ENCODE assay signal across 6 cellular contexts in the genomic region with DNA sequence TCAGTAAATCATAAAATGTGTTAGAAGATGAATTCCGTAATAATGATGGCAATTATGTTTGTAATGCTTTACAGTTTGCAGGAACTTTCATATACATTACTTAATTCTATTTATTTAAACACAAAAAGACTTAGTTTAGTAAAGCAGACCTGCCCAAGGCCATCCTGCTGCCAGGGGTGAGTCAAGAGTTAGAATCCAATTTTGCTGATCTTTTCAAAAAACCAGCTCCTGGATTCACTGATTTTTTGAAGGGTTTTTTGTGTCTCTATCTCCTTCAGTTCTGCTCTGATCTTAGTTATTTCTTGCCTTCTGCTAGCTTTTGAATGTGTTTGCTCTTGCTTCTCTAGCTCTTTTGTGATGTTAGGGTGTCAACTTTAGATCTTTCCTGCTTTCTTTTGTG. TPM values are rescaled to one million over a fixed set of nuclear protein-coding genes. Genes with fewer than 3 reads are reported as not detected.
DNase-seq lines count a peak whose midpoint lies in the region; ATAC-seq, FAIRE-seq and TF ChIP-seq lines count a peak whose summit lies in the region.
"Not testable (repeated sequence)": the region's sequence is repeated elsewhere in the genome, so short reads cannot be mapped to it uniquely, and the experiment has no call there.

No MANE protein-coding gene starts in this region.

- not testable (repeated sequence) for H3K9ac ChIP-seq in H9 (ENCODE audit: extremely low read depth, insufficient read length, low read length); K562 (ENCODE audit: insufficient read depth in 1 of 2, low read depth in 2 of 2, low read length in 2 of 2); HepG2 (ENCODE audit: insufficient read depth, low read depth, low read length)

- peak overlapping the region in 2 of 3 experiments; percentile 15 to 37; a peak in 2 of 7 replicates for H3K27ac Mint-ChIP-seq in H9
- peak overlapping the region; percentile 23 for H3K27ac Mint-ChIP-seq in activated T-cell treated with anti-CD3 and anti-CD28 coated beads, Interleukin-2, amount 50 U/mL, for 24 hours
- peak overlapping the region in 1 of 2 donors; percentile 46 for H3K27ac Mint-ChIP-seq in natural killer cell treated with Interleukin-12 subunit alpha and Interleukin-12 subunit beta and Interleukin-15 and Interleukin-18, amount 100 ng/mL, for 72 hours
- peak overlapping the region; percentile 6 for H3K27ac Mint-ChIP-seq in stimulated activated effector memory CD8-positive, alpha-beta T cell treated with anti-CD3 and anti-CD28 coated beads, Interleukin-12 subunit alpha, Interleukin-12 subunit beta, amount 100 ng/mL, for 72 hours

- TF ChIP-seq RAD21 in K562 (CRISPR knock-in tag; conservative IDR thresholded peaks at IDR 0.05 in 1 of 2, IDR thresholded peaks at IDR 0.05 in 1 of 2); HepG2 (CRISPR knock-in tag; IDR thresholded peaks at IDR 0.05): not testable (repeated sequence)

- not testable (repeated sequence) for H4K20me1 ChIP-seq in H9 (ENCODE audit: control insufficient read depth, insufficient read depth, insufficient read length); K562 (replicated peaks; ENCODE audit: control insufficient read depth, insufficient read depth, low read length); HepG2 (ENCODE audit: insufficient read depth, low read length)

- H3K9me1 ChIP-seq in K562 (ENCODE audit: control insufficient read depth, insufficient read depth, low read length): not testable (repeated sequence)

- H3T11ph ChIP-seq in H9 (ENCODE audit: low read length): not testable (repeated sequence)

- not testable (repeated sequence) for H3K4ac ChIP-seq in H9 (ENCODE audit: low read depth, low read length)

- H4K8ac ChIP-seq in H9 (replicated peaks; ENCODE audit: insufficient read length, low read depth, low read length): not testable (repeated sequence)

- not testable (repeated sequence) for H3K4me2 ChIP-seq in H9 (ENCODE audit: insufficient read depth, insufficient read length, low read length); K562 (ENCODE audit: insufficient read depth, low read length); HepG2 (ENCODE audit: low read depth, low read length)

- WGBS in H9 (ENCODE audit: extremely low coverage, insufficient read length, low lambda C conversion rate): no CpG with 5 or more reads among the region's 1 CpG
- 91% methylated on average over 1 of the region's 1 CpG for WGBS in K562 (ENCODE audit: insufficient coverage, low coverage, missing lambda C conversion rate)
- 97% methylated on average over 1 of the region's 1 CpG for WGBS in HepG2 (ENCODE audit: low lambda C conversion rate)

- H3K27ac ChIP-seq in H9 (ENCODE audit: insufficient read length, low read depth, low read length); K562 (ENCODE audit: extremely low read depth, low read depth, low read length); HepG2 (ENCODE audit: extremely low read length, insufficient read depth, low read length): not testable (repeated sequence)

- H2BK15ac ChIP-seq in H9 (ENCODE audit: low read depth, low read length): not testable (repeated sequence)

- H4K5ac ChIP-seq in H9 (ENCODE audit: insufficient read length, low read depth, low read length): not testable (repeated sequence)

- not testable (repeated sequence) for H3K4me1 ChIP-seq in H9 (ENCODE audit: insufficient read depth, low read length); K562 (replicated peaks in 1 of 2; ENCODE audit: control insufficient read depth in 2 of 2, insufficient read depth in 2 of 2, low read length in 2 of 2); HepG2 (ENCODE audit: insufficient read depth, low read length)

- not testable (repeated sequence) for H2BK20ac ChIP-seq in H9 (ENCODE audit: low read depth, low read length, poor library complexity, severe bottlenecking)

- not testable (repeated sequence) for H3K56ac ChIP-seq in H9 (ENCODE audit: insufficient read length, low read depth, low read length)

- H3K79me1 ChIP-seq in H9 (ENCODE audit: insufficient read depth, low read depth, low read length, poor library complexity, severe bottlenecking): not testable (repeated sequence)

- not testable (repeated sequence) for FAIRE-seq in K562 (lab: Jason Lieb, UNC); HepG2 (lab: Jason Lieb, UNC)

- H3K4me3 Mint-ChIP-seq in H9; activated T-cell treated with anti-CD3 and anti-CD28 coated beads, Interleukin-2, amount 50 U/mL, for 24 hours; stimulated activated effector memory CD8-positive, alpha-beta T cell treated with anti-CD3 and anti-CD28 coated beads, Interleukin-12 subunit alpha, Interleukin-12 subunit beta, amount 100 ng/mL, for 72 hours: not testable (repeated sequence)
- peak overlapping the region; percentile 15 for H3K4me3 Mint-ChIP-seq in natural killer cell treated with Interleukin-12 subunit alpha and Interleukin-12 subunit beta and Interleukin-15 and Interleukin-18, amount 100 ng/mL, for 72 hours

- H3K4me3 ChIP-seq in K562; HepG2 (replicated peaks in 1 of 3; ENCODE audit: insufficient read depth in 1 of 3, low read depth in 2 of 3, low read length in 3 of 3): not testable (repeated sequence)

- DNase-seq in H9; activated T-cell treated with anti-CD3 and anti-CD28 coated beads, Interleukin-2, amount 50 U/mL, for 24 hours; K562 (ENCODE audit: extremely low read depth in 1 of 4, low spot score in 3 of 4); HepG2 (ENCODE audit: low spot score); natural killer cell treated with Interleukin-12 subunit alpha and Interleukin-12 subunit beta and Interleukin-15 and Interleukin-18, amount 100 ng/mL, for 72 hours (ENCODE audit: low spot score); stimulated activated effector memory CD8-positive, alpha-beta T cell treated with anti-CD3 and anti-CD28 coated beads, Interleukin-12 subunit alpha, Interleukin-12 subunit beta, amount 100 ng/mL, for 72 hours (ENCODE audit: low spot score in 2 of 2): not testable (repeated sequence)

- H3K9me3 ChIP-seq in H9 (ENCODE audit: control insufficient read depth, low read depth, low read length); K562 (replicated peaks; ENCODE audit: control insufficient read depth, insufficient read depth, low read depth, low read length); HepG2 (ENCODE audit: low read length): not testable (repeated sequence)

- TF ChIP-seq EP300 in K562 (IDR thresholded peaks at IDR 0.05; ENCODE audit: low read length); HepG2 (IDR thresholded peaks at IDR 0.05; ENCODE audit: low read depth in 2 of 2, low read length in 2 of 2); HepG2 (CRISPR knock-in tag; IDR thresholded peaks at IDR 0.05; ENCODE audit: borderline replicate concordance): not testable (repeated sequence)

- not testable (repeated sequence) for ATAC-seq in K562; HepG2; natural killer cell treated with Interleukin-12 subunit alpha and Interleukin-12 subunit beta and Interleukin-15 and Interleukin-18, amount 100 ng/mL, for 72 hours; stimulated activated effector memory CD8-positive, alpha-beta T cell treated with anti-CD3 and anti-CD28 coated beads, Interleukin-12 subunit alpha, Interleukin-12 subunit beta, amount 100 ng/mL, for 72 hours

- H3K23ac ChIP-seq in H9 (ENCODE audit: insufficient read length, low read depth, low read length): not testable (repeated sequence)

- H2BK5ac ChIP-seq in H9 (ENCODE audit: insufficient read length, low read length): not testable (repeated sequence)

- not testable (repeated sequence) for H3K27me3 Mint-ChIP-seq in H9 (ENCODE audit: low read depth); activated T-cell treated with anti-CD3 and anti-CD28 coated beads, Interleukin-2, amount 50 U/mL, for 24 hours; natural killer cell treated with Interleukin-12 subunit alpha and Interleukin-12 subunit beta and Interleukin-15 and Interleukin-18, amount 100 ng/mL, for 72 hours

- H4K91ac ChIP-seq in H9 (ENCODE audit: insufficient read length, low read depth, low read length): not testable (repeated sequence)

- H3K9me3 Mint-ChIP-seq in H9; activated T-cell treated with anti-CD3 and anti-CD28 coated beads, Interleukin-2, amount 50 U/mL, for 24 hours; natural killer cell treated with Interleukin-12 subunit alpha and Interleukin-12 subunit beta and Interleukin-15 and Interleukin-18, amount 100 ng/mL, for 72 hours; stimulated activated effector memory CD8-positive, alpha-beta T cell treated with anti-CD3 and anti-CD28 coated beads, Interleukin-12 subunit alpha, Interleukin-12 subunit beta, amount 100 ng/mL, for 72 hours: not testable (repeated sequence)

- in situ Hi-C loops in K562 (cut with MboI); HepG2 (cut with HindIII; ENCODE audit: extremely low pct_ligation_motif_present, low pct_unique_long_range_greater_than_20kb): not testable (repeated sequence)

- not testable (repeated sequence) for H2AK5ac ChIP-seq in H9 (ENCODE audit: insufficient read length, low read length)

- CTCF ChIA-PET in K562 (lab: Yijun Ruan, JAX; ENCODE audit: low intra/inter-chr PET ratio); HepG2 (lab: Yijun Ruan, JAX; ENCODE audit: low intra/inter-chr PET ratio, low total read pairs): not testable (repeated sequence)

- BruUV-seq in K562 (replicated peaks; lab: Mats Ljungman, UMichigan); HepG2 (replicated peaks; lab: Mats Ljungman, UMichigan): not testable (repeated sequence)

- not testable (repeated sequence) for H2AFZ ChIP-seq in H9 (ENCODE audit: low read length); K562 (ENCODE audit: low read depth, low read length); HepG2 (ENCODE audit: low read length)

- TF ChIP-seq CTCF in H9 (conservative IDR thresholded peaks at IDR 0.05); K562 (IDR thresholded peaks at IDR 0.05 in 2 of 3, conservative IDR thresholded peaks at IDR 0.05 in 1 of 3; ENCODE audit: insufficient read depth in 2 of 3, low read depth in 1 of 3, low read length in 3 of 3); HepG2 (CRISPR knock-in tag; IDR thresholded peaks at IDR 0.05): not testable (repeated sequence)

- H2BK120ac ChIP-seq in H9 (ENCODE audit: low read depth, low read length, poor library complexity, severe bottlenecking): not testable (repeated sequence)

- not testable (repeated sequence) for H3K23me2 ChIP-seq in H9 (ENCODE audit: insufficient read length, low read depth, low read length, poor library complexity, severe bottlenecking)

- not testable (repeated sequence) for H3K14ac ChIP-seq in H9 (ENCODE audit: insufficient read depth, low read length)

- H3K18ac ChIP-seq in H9 (ENCODE audit: insufficient read length, low read depth, low read length): not testable (repeated sequence)

- intact Hi-C loops in K562 (cut with micrococcal nuclease); HepG2 (cut with micrococcal nuclease; ENCODE audit: unreplicated experiment): not testable (repeated sequence)

- peaks cover 23% of the 10 kb centered on the region; the same call in 2 of the 3 replicates for H3K36me3 ChIP-seq in K562 (ENCODE audit: control insufficient read depth, insufficient read depth, low read length)
- H3K36me3 ChIP-seq in HepG2 (replicated peaks in 1 of 2; ENCODE audit: control insufficient read depth in 1 of 2, insufficient read depth in 2 of 2, low read length in 2 of 2): not testable (repeated sequence)

- not testable (repeated sequence) for H3K4me1 Mint-ChIP-seq in H9
- peaks cover 26% of the 10 kb centered on the region for H3K4me1 Mint-ChIP-seq in activated T-cell treated with anti-CD3 and anti-CD28 coated beads, Interleukin-2, amount 50 U/mL, for 24 hours (ENCODE audit: low read depth)
- peaks cover 17 to 30% of the 10 kb centered on the region in 2 donors for H3K4me1 Mint-ChIP-seq in natural killer cell treated with Interleukin-12 subunit alpha and Interleukin-12 subunit beta and Interleukin-15 and Interleukin-18, amount 100 ng/mL, for 72 hours (ENCODE audit: low read depth in 2 of 2)
- H3K4me1 Mint-ChIP-seq in stimulated activated effector memory CD8-positive, alpha-beta T cell treated with anti-CD3 and anti-CD28 coated beads, Interleukin-12 subunit alpha, Interleukin-12 subunit beta, amount 100 ng/mL, for 72 hours: peaks cover 14% of the 10 kb centered on the region

- H3K79me2 ChIP-seq in H9 (ENCODE audit: insufficient read depth, low read length): not testable (repeated sequence)
- H3K79me2 ChIP-seq in K562 (ENCODE audit: control insufficient read depth, insufficient read depth, low read length) (peaks cover 34% of the 10 kb centered on the region), HepG2 (ENCODE audit: insufficient read depth, low read length) (peaks cover 39% of the 10 kb centered on the region)

- H3K36me3 Mint-ChIP-seq in H9 (ENCODE audit: insufficient read depth in 1 of 3, low read depth in 3 of 3); natural killer cell treated with Interleukin-12 subunit alpha and Interleukin-12 subunit beta and Interleukin-15 and Interleukin-18, amount 100 ng/mL, for 72 hours; stimulated activated effector memory CD8-positive, alpha-beta T cell treated with anti-CD3 and anti-CD28 coated beads, Interleukin-12 subunit alpha, Interleukin-12 subunit beta, amount 100 ng/mL, for 72 hours: not testable (repeated sequence)
- peaks cover 42% of the 10 kb centered on the region for H3K36me3 Mint-ChIP-seq in activated T-cell treated with anti-CD3 and anti-CD28 coated beads, Interleukin-2, amount 50 U/mL, for 24 hours (ENCODE audit: low read depth)

- H3K27me3 ChIP-seq in H9 (ENCODE audit: insufficient read depth, low read length); K562 (ENCODE audit: control insufficient read depth in 2 of 2, insufficient read depth in 2 of 2, low read length in 2 of 2); HepG2 (ENCODE audit: control insufficient read depth in 1 of 2, insufficient read depth in 2 of 2, low read length in 2 of 2): not testable (repeated sequence)

- not testable (repeated sequence) for H2BK12ac ChIP-seq in H9 (ENCODE audit: insufficient read length, low read depth, low read length)

- not testable (repeated sequence) for TF ChIP-seq POLR2A in K562 (conservative IDR thresholded peaks at IDR 0.05); HepG2 (IDR thresholded peaks at IDR 0.05; ENCODE audit: insufficient read depth in 1 of 2, low read depth in 2 of 2, low read length in 2 of 2)

- POLR2A ChIA-PET in K562 (lab: Yijun Ruan, JAX); HepG2 (lab: Yijun Ruan, JAX): not testable (repeated sequence)

RNA-seq across cellular contexts. Expression of a gene that starts 25.3 kb away (rescaled TPM):
- total RNA-seq in H9 (2021) (42.7 and 43.9 TPM in 2 replicates), K562 (2014; rRNA removed) (29.4 and 39.5 TPM in 2 replicates), K562 (2014; rRNA removed; fragmentation: Illumina TruSeq; extraction: Trizol) (18.0 and 18.4 TPM in 2 replicates), K562 (2015; rRNA removed; fragmentation: Illumina TruSeq; extraction: Trizol) (17.2 and 18.1 TPM in 2 replicates), K562 (2021) (23.9 and 24.7 TPM in 2 replicates), HepG2 (2016; rRNA removed; fragmentation: Illumina TruSeq; extraction: Trizol) (23.9 and 26.3 TPM in 2 replicates)
- total RNA-seq in K562 (2011; cell fraction: chromatin; rRNA removed; ENCODE audit: low replicate concordance): 21.0 and 65.4 TPM in 2 replicates
- total RNA-seq in K562 (2011; cell fraction: nucleolus; rRNA removed): 8.8 and 10.7 TPM in 2 replicates
- 26.3 and 31.1 TPM in 2 replicates for total RNA-seq in K562 (2011; cell fraction: nucleoplasm; rRNA removed)
- polyA plus RNA-seq in K562 (2011; rRNA removed) (12.2 and 14.4 TPM in 2 replicates), K562 (2014; fragmentation: Illumina TruSeq; extraction: Trizol) (15.2 and 18.0 TPM in 2 replicates), K562 (2014; fragmentation: Nextera tagmentation; extraction: Ambion mirVana) (1 to 10 TPM; 5.9 TPM), K562 (2014; rRNA removed) (25.8 and 28.0 TPM in 2 replicates), HepG2 (2011; rRNA removed) (7.9 and 12.7 TPM in 2 replicates)
- polyA plus RNA-seq in K562 (2011; cell fraction: cytosol; rRNA removed): 4.4 and 5.2 TPM in 2 replicates
- polyA plus RNA-seq in K562 (2011; cell fraction: nucleus; rRNA removed): 17.6 and 24.7 TPM in 2 replicates
- 8.9 and 15.0 TPM in 2 replicates for polyA plus RNA-seq in K562 (2012)
- 13.3 and 14.9 TPM in 2 replicates for polyA minus RNA-seq in K562 (2011; rRNA and poly(A)+ RNA removed)
- polyA minus RNA-seq in K562 (2011; cell fraction: cytosol; rRNA and poly(A)+ RNA removed): 6.4 and 8.5 TPM in 2 replicates
- polyA minus RNA-seq in K562 (2011; cell fraction: nucleus; rRNA and poly(A)+ RNA removed): 28.8 and 38.8 TPM in 2 replicates
- total RNA-seq in HepG2 (2016; cell fraction: cytosol; rRNA removed; fragmentation: Illumina TruSeq; extraction: Trizol; ENCODE audit: low read depth): 7.8 and 9.3 TPM in 2 replicates
- 23.5 and 26.9 TPM in 2 replicates for total RNA-seq in HepG2 (2016; cell fraction: insoluble cytoplasmic fraction; rRNA removed; fragmentation: Illumina TruSeq; extraction: Trizol)
- total RNA-seq in HepG2 (2016; cell fraction: membrane; rRNA removed; fragmentation: Illumina TruSeq; extraction: Trizol): 17.5 and 21.7 TPM in 2 replicates
- total RNA-seq in HepG2 (2016; cell fraction: nucleus; rRNA removed; fragmentation: Illumina TruSeq; extraction: Trizol): 36.8 and 37.3 TPM in 2 replicates
- 4.8 and 5.9 TPM in 2 replicates for polyA plus RNA-seq in HepG2 (2011; cell fraction: cytosol; rRNA removed)
- polyA plus RNA-seq in HepG2 (2011; cell fraction: nucleus; rRNA removed): 15.7 and 15.9 TPM in 2 replicates
- 13.2 and 15.0 TPM in 2 replicates for polyA plus RNA-seq in HepG2 (2012)
- polyA plus RNA-seq in HepG2 (2016; cell fraction: cytosol; fragmentation: Illumina TruSeq; extraction: Trizol; ENCODE audit: low read depth): 4.8 and 5.0 TPM in 2 replicates
- 27.6 and 28.0 TPM in 2 replicates for polyA plus RNA-seq in HepG2 (2016; cell fraction: insoluble cytoplasmic fraction; fragmentation: Illumina TruSeq; extraction: Trizol; ENCODE audit: low read depth)
- 12.1 and 13.3 TPM in 2 replicates for polyA plus RNA-seq in HepG2 (2016; cell fraction: membrane; fragmentation: Illumina TruSeq; extraction: Trizol; ENCODE audit: low read depth)
- polyA plus RNA-seq in HepG2 (2016; cell fraction: nucleus; fragmentation: Illumina TruSeq; extraction: Trizol; ENCODE audit: insufficient read depth, low read depth): 44.2 and 46.6 TPM in 2 replicates
- polyA minus RNA-seq in HepG2 (2011; rRNA and poly(A)+ RNA removed; ENCODE audit: low replicate concordance): 6.6 and 7.2 TPM in 2 replicates
- 8.2 and 9.0 TPM in 2 replicates for polyA minus RNA-seq in HepG2 (2011; cell fraction: cytosol; rRNA and poly(A)+ RNA removed)
- 52.5 and 65.8 TPM in 2 replicates for polyA minus RNA-seq in HepG2 (2011; cell fraction: nucleus; rRNA and poly(A)+ RNA removed)
- 10 to 100 TPM; 48.7 to 59.3 TPM for total RNA-seq in natural killer cell treated with Interleukin-12 subunit alpha and Interleukin-12 subunit beta and Interleukin-15 and Interleukin-18, amount 100 ng/mL, for 72 hours

RNA-seq across cellular contexts. Expression of a gene that starts 52.9 kb away (rescaled TPM):
- total RNA-seq in H9 (2021): 3.0 and 3.2 TPM in 2 replicates
- not detected in 2 replicates for total RNA-seq in K562 (2011; cell fraction: chromatin; rRNA removed; ENCODE audit: low replicate concordance)
- not detected in 2 replicates for total RNA-seq in K562 (2011; cell fraction: nucleolus; rRNA removed)
- total RNA-seq in K562 (2011; cell fraction: nucleoplasm; rRNA removed): not detected in 2 replicates
- total RNA-seq in K562 (2014; rRNA removed): not detected in 2 replicates
- total RNA-seq in K562 (2014; rRNA removed; fragmentation: Illumina TruSeq; extraction: Trizol): 0.07 TPM in 1 of 2 replicates, not detected in the other
- total RNA-seq in K562 (2015; rRNA removed; fragmentation: Illumina TruSeq; extraction: Trizol): not detected in 2 replicates
- 0.16 TPM in 1 of 2 replicates, not detected in the other for total RNA-seq in K562 (2021)
- 0.15 TPM in 1 of 2 replicates, not detected in the other for polyA plus RNA-seq in K562 (2011; rRNA removed)
- not detected in 2 replicates for polyA plus RNA-seq in K562 (2011; cell fraction: cytosol; rRNA removed)
- polyA plus RNA-seq in K562 (2011; cell fraction: nucleus; rRNA removed): not detected in 2 replicates
- polyA plus RNA-seq in K562 (2012): 0.33 and 0.35 TPM in 2 replicates
- polyA plus RNA-seq in K562 (2014; fragmentation: Illumina TruSeq; extraction: Trizol): 0.04 TPM in 1 of 2 replicates, not detected in the other
- under 1 TPM; 0.07 to 0.15 TPM for polyA plus RNA-seq in K562 (2014; fragmentation: Nextera tagmentation; extraction: Ambion mirVana)
- polyA plus RNA-seq in K562 (2014; rRNA removed): not detected in 2 replicates
- polyA minus RNA-seq in K562 (2011; rRNA and poly(A)+ RNA removed): 0.45 TPM in 1 of 2 replicates, not detected in the other
- not detected in 2 replicates for polyA minus RNA-seq in K562 (2011; cell fraction: cytosol; rRNA and poly(A)+ RNA removed)
- not detected in 2 replicates for polyA minus RNA-seq in K562 (2011; cell fraction: nucleus; rRNA and poly(A)+ RNA removed)
- 0.45 and 0.60 TPM in 2 replicates for total RNA-seq in HepG2 (2016; rRNA removed; fragmentation: Illumina TruSeq; extraction: Trizol)
- total RNA-seq in HepG2 (2016; cell fraction: cytosol; rRNA removed; fragmentation: Illumina TruSeq; extraction: Trizol; ENCODE audit: low read depth): 0.18 and 0.61 TPM in 2 replicates
- total RNA-seq in HepG2 (2016; cell fraction: insoluble cytoplasmic fraction; rRNA removed; fragmentation: Illumina TruSeq; extraction: Trizol): 0.54 and 0.85 TPM in 2 replicates
- 0.31 and 0.46 TPM in 2 replicates for total RNA-seq in HepG2 (2016; cell fraction: membrane; rRNA removed; fragmentation: Illumina TruSeq; extraction: Trizol)
- 0.75 and 0.85 TPM in 2 replicates for total RNA-seq in HepG2 (2016; cell fraction: nucleus; rRNA removed; fragmentation: Illumina TruSeq; extraction: Trizol)
- polyA plus RNA-seq in HepG2 (2011; rRNA removed): 0.65 and 0.71 TPM in 2 replicates
- 0.43 and 1.1 TPM in 2 replicates for polyA plus RNA-seq in HepG2 (2011; cell fraction: cytosol; rRNA removed)
- polyA plus RNA-seq in HepG2 (2011; cell fraction: nucleus; rRNA removed): 0.31 and 0.35 TPM in 2 replicates
- polyA plus RNA-seq in HepG2 (2012): 0.79 and 1.1 TPM in 2 replicates
- 0.08 TPM in 1 of 2 replicates, not detected in the other for polyA plus RNA-seq in HepG2 (2016; cell fraction: cytosol; fragmentation: Illumina TruSeq; extraction: Trizol; ENCODE audit: low read depth)
- 0.56 and 0.61 TPM in 2 replicates for polyA plus RNA-seq in HepG2 (2016; cell fraction: insoluble cytoplasmic fraction; fragmentation: Illumina TruSeq; extraction: Trizol; ENCODE audit: low read depth)
- 0.14 and 0.19 TPM in 2 replicates for polyA plus RNA-seq in HepG2 (2016; cell fraction: membrane; fragmentation: Illumina TruSeq; extraction: Trizol; ENCODE audit: low read depth)
- 0.72 and 0.83 TPM in 2 replicates for polyA plus RNA-seq in HepG2 (2016; cell fraction: nucleus; fragmentation: Illumina TruSeq; extraction: Trizol; ENCODE audit: insufficient read depth, low read depth)
- 0.33 and 3.5 TPM in 2 replicates for polyA minus RNA-seq in HepG2 (2011; rRNA and poly(A)+ RNA removed; ENCODE audit: low replicate concordance)
- polyA minus RNA-seq in HepG2 (2011; cell fraction: cytosol; rRNA and poly(A)+ RNA removed): 1.2 and 1.4 TPM in 2 replicates
- polyA minus RNA-seq in HepG2 (2011; cell fraction: nucleus; rRNA and poly(A)+ RNA removed): 1.4 and 1.9 TPM in 2 replicates
- total RNA-seq in natural killer cell treated with Interleukin-12 subunit alpha and Interleukin-12 subunit beta and Interleukin-15 and Interleukin-18, amount 100 ng/mL, for 72 hours: 1 to 10 TPM in 1 of 2 donors, under 1 TPM in 1; 0.62 to 1.8 TPM
